In the genomic region with DNA sequence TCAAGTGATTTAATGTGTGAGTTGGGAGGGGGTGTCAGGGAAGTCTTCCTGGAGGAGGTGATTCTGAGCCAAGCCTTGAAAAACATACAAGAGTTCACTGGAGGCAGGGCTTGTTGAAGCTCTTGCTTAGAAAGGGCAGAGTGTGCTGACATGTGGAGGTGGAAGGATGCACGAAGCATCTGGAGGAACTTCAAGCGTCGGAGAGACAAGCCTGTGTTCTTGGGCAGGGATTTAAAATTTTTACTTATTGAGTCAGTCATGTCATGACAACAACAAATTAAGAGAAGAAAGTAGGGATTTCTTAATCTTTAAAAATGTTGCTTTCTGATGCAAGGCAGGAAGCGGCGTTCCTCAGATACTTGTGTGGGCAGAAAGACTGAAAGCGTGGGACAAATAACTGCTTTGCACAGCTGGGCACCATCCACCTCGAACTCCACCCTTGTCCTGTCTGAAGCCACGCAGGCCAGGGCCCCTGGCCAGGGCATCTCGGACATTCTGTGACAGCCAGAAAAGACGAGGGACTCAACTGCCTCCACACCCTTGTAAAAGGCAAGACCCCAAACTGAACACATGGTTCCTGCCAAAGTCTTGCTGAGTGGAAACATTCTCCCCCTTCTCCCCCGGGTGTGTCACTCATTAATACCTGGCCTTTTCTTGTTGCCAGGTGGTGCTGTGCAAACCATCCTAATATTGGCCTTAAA, we compare ENCODE assay signal across 9 cellular contexts. TPM values are rescaled to one million over a fixed set of nuclear protein-coding genes. Genes with fewer than 3 reads are reported as not detected.
A peak's percentile ranks its signal among the peaks of the same experiment; 100 is the strongest.
DNase-seq lines count a peak whose midpoint lies in the region; TF ChIP-seq lines count a peak whose summit lies in the region.
"Had no signal": no experiment of that assay in that cellular context is flagged by ENCODE, and none has a peak within 500 bp of the region (broad histone marks: within the 10 kb centered on the region; RNA-seq: fewer than 3 reads in every experiment).

No MANE protein-coding gene starts in this region.

- no peak for TF ChIP-seq CTCF in dorsolateral prefrontal cortex (IDR thresholded peaks at IDR 0.05 in 54 of 56, conservative IDR thresholded peaks at IDR 0.05 in 2 of 56; ENCODE audit: low read depth in 1 of 56, partially characterized antibody in 56 of 56)

- intact Hi-C loops in dorsolateral prefrontal cortex (cut with DNase I) = no loop called here

- WGBS in esophagus, 2 donors = 27 to 36% methylated on average over 11 of the region's 11 CpGs
- WGBS in urinary bladder = 33% methylated on average over 11 of the region's 11 CpGs

- H3K9me3 ChIP-seq in esophagus (ENCODE audit: control insufficient read depth in 2 of 2, insufficient read depth in 1 of 2, low read depth in 1 of 2, low read length in 1 of 2) = no peaks in the 10 kb centered on the region

- no peak overlapping the region for H3K4me3 ChIP-seq in esophagus (ENCODE audit: low read depth in 1 of 2, low read length in 2 of 2)
- no peak overlapping the region for H3K4me3 ChIP-seq in urinary bladder (ENCODE audit: low read depth, low read length)
- H3K4me3 ChIP-seq in dorsolateral prefrontal cortex = no peak overlapping the region

- peak; percentile 2 for DNase-seq in M059J (ENCODE audit: low read depth)
- DNase-seq in myocyte (ENCODE audit: low read depth) = peak; percentile 76
- no peak for DNase-seq in dorsolateral prefrontal cortex
- DNase-seq in activated CD8-positive, alpha-beta memory T cell treated with anti-CD3 and anti-CD28 coated beads, Interleukin-2, amount 50 U/mL, for 48 hours = no peak
- no peak for DNase-seq in SKM-1 treated with dmso at 0.1 percent for 144 hours (lab: John Stamatoyannopoulos, UW; ENCODE audit: unreplicated experiment)
- no peak for DNase-seq in glomerular visceral epithelial cell (ENCODE audit: extremely low spot score)

- H3K27ac ChIP-seq in esophagus (ENCODE audit: low read depth in 2 of 2, low read length in 1 of 2) = peak overlapping the region; percentile 17 to 47
- peak overlapping the region; percentile 58 for H3K27ac ChIP-seq in urinary bladder (ENCODE audit: low read depth)
- H3K27ac ChIP-seq in dorsolateral prefrontal cortex = peak overlapping the region in 1 of 59 donors; percentile 31

- H3K27me3 ChIP-seq in esophagus (ENCODE audit: control insufficient read depth in 1 of 2, insufficient read depth in 2 of 2, low read length in 2 of 2) (no peaks in the 10 kb centered on the region), dorsolateral prefrontal cortex (no peaks in the 10 kb centered on the region)

- H3K36me3 ChIP-seq in esophagus (ENCODE audit: control insufficient read depth in 2 of 2, insufficient read depth in 2 of 2, low read length in 1 of 2) (no peaks in the 10 kb centered on the region), urinary bladder (ENCODE audit: insufficient read depth) (no peaks in the 10 kb centered on the region)

- H3K4me1 ChIP-seq in esophagus (ENCODE audit: control insufficient read depth in 2 of 2, insufficient read depth in 2 of 2, low read length in 1 of 2) (peaks cover 0 to 4% of the 10 kb centered on the region in 2 donors), urinary bladder (ENCODE audit: insufficient read depth) (no peaks in the 10 kb centered on the region)

RNA-seq across cellular contexts. Expression of gene IL16, which starts 6.9 kb away (rescaled TPM):
- total RNA-seq in M059J (2014; rRNA removed; shearing (Covaris generic)) = not detected in 2 replicates
- polyA plus RNA-seq in esophagus (1 to 10 TPM; 2.6 to 3.1 TPM), urinary bladder (20.7 TPM)
- total RNA-seq in myocyte (0.16 and 0.32 TPM in 2 replicates), urinary bladder (10.6 TPM), dorsolateral prefrontal cortex (10 to 100 TPM in 5 of 120 experiments, 1 to 10 TPM in 115; 1.3 to 13.1 (median 5.4) TPM)
- polyA plus RNA-seq in myocyte (2012) = 3.1 TPM

RNA-seq across cellular contexts. Expression of gene CFAP161, which starts 55.7 kb away (rescaled TPM):
- total RNA-seq in M059J (2014; rRNA removed; shearing (Covaris generic)) = not detected in 2 replicates
- polyA plus RNA-seq in esophagus (under 1 TPM; 0.02 to 0.18 TPM), urinary bladder (not detected)
- total RNA-seq in myocyte (0.24 TPM in 1 of 2 replicates, not detected in the other), urinary bladder (0.90 TPM), dorsolateral prefrontal cortex (1 to 10 TPM in 102 of 120 experiments, under 1 TPM in 18; 0.40 to 7.5 (median 1.8) TPM)
- polyA plus RNA-seq in myocyte (2012) = 0.20 TPM
- total RNA-seq: progenitor cell of endocrine pancreas had no signal

Comparison
In these comparisons a context has a peak if more than half of its experiments do, and no peak if none do; other contexts are left out.
1. DNase-seq: peak in M059J (single experiment) and myocyte (single experiment); none in dorsolateral prefrontal cortex (0 of 10), activated CD8-positive, alpha-beta memory T cell treated with anti-CD3 and anti-CD28 coated beads, Interleukin-2, amount 50 U/mL, for 48 hours (single experiment), SKM-1 treated with dmso at 0.1 percent for 144 hours (single experiment) and glomerular visceral epithelial cell (single experiment).